In the genomic region with DNA sequence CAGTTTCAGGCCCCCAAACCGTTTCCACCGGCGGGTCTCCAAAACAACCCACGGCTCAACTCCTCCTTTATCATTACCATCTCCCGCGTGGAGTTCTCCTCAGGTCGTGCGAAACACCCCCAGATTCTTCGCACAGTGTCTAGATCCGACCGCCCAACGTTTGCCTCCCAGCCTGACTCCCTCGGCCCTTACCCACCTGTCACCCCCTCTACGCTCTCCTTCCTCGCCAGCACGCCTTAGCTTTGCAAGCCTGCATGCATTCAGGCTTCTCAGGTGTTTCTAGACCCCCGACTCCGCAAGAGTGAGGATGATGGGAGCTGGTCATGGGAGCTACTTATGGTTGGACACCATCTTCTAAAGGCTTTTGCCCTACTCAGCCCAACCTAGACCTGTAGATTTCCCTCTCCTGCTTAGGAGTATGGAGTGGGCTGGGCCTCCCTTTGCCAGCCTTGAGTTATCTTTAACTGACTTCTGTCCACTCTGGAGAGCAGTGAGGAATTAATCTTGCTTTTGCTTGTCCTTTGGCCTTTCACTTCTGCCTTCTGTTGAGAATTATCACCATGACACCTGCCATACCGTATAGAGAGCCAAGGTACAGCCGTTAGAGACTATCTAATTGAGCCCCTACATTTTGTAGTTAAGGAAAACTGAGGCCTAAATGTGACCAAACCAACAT, we compare ENCODE assay signal across 10 cellular contexts. TPM values are rescaled to one million over a fixed set of nuclear protein-coding genes. Genes with fewer than 3 reads are reported as not detected.
A peak's percentile ranks its signal among the peaks of the same experiment; 100 is the strongest.
DNase-seq lines count a peak whose midpoint lies in the region; ATAC-seq and TF ChIP-seq lines count a peak whose summit lies in the region.
"Had no signal": no experiment of that assay in that cellular context is flagged by ENCODE, and none has a peak within 500 bp of the region (broad histone marks: within the 10 kb centered on the region; RNA-seq: fewer than 3 reads in every experiment).

No MANE protein-coding gene starts in this region.

- no peaks in the 10 kb centered on the region for H3K27me3 Mint-ChIP-seq in CD8-positive, alpha-beta memory T cell
- H3K27me3 Mint-ChIP-seq in WTC11 (ENCODE audit: low read depth) = no peaks in the 10 kb centered on the region

- POLR2A ChIA-PET in CD8-positive, alpha-beta memory T cell (lab: Charles Lee) = interaction anchor here (0.6 to 4.2 kb wide), 5 partner anchors 10 to 343 kb away, joined by 3 to 66 read pairs (median 4); partner anchors contain the start of gene MED18
- POLR2A ChIA-PET in WTC11 (lab: Charles Lee) = interaction anchor here (1.3 to 1.6 kb wide), 2 partner anchors 22 to 133 kb away, joined by 4 to 12 read pairs; partner anchors contain the start of genes PHACTR4 and SESN2

- no peak for TF ChIP-seq CTCF in esophagus muscularis mucosa (IDR thresholded peaks at IDR 0.05)
- no peak for TF ChIP-seq CTCF in ovary (IDR thresholded peaks at IDR 0.05)
- no peak for TF ChIP-seq CTCF in WTC11 (IDR thresholded peaks at IDR 0.05)

- 16% methylated on average over 19 of the region's 20 CpGs for WGBS in esophagus muscularis mucosa
- WGBS in ovary, 3 donors = 8% methylated on average over 20 of the region's 20 CpGs

- H3K4me1 ChIP-seq in CD8-positive, alpha-beta memory T cell (ENCODE audit: insufficient read depth, low read length) = peaks cover 30% of the 10 kb centered on the region
- H3K4me1 ChIP-seq in NT2/D1 (ENCODE audit: insufficient read depth, insufficient read length) (no peaks in the 10 kb centered on the region), esophagus muscularis mucosa (peaks cover 18 to 36% (median 34%) of the 10 kb centered on the region in 4 donors), ovary (ENCODE audit: insufficient read depth) (peaks cover 7% of the 10 kb centered on the region)

- H3K36me3 ChIP-seq in CD8-positive, alpha-beta memory T cell (ENCODE audit: insufficient read depth, low read length) = peaks cover 8% of the 10 kb centered on the region
- H3K36me3 ChIP-seq in NT2/D1 (ENCODE audit: insufficient read depth, insufficient read length, low read length) (peaks cover 30% of the 10 kb centered on the region), esophagus muscularis mucosa (peaks cover 0 to 10% (median 0%) of the 10 kb centered on the region in 4 donors), ovary (no peaks in the 10 kb centered on the region)

- H3K36me3 Mint-ChIP-seq in CD8-positive, alpha-beta memory T cell = peaks cover 0 to 17% (median 2%) of the 10 kb centered on the region in 3 donors
- peaks cover 4% of the 10 kb centered on the region for H3K36me3 Mint-ChIP-seq in WTC11

- no peak for DNase-seq in CD8-positive, alpha-beta memory T cell
- no peak for DNase-seq in NT2/D1 (ENCODE audit: low read depth, low spot score)
- no peak for DNase-seq in esophagus muscularis mucosa (ENCODE audit: extremely low spot score)
- DNase-seq in ovary = no peak
- DNase-seq in WTC11 (ENCODE audit: low spot score) = no peak
- DNase-seq in NCI-H2196 treated with DMSO at 0.1 percent for 48 hours (lab: John Stamatoyannopoulos, UW; ENCODE audit: unreplicated experiment) = no peak
- no peak for DNase-seq in GDM1 (lab: John Stamatoyannopoulos, UW)
- no peak for DNase-seq in MV-4-11 (lab: John Stamatoyannopoulos, UW)
- DNase-seq: stimulated activated CD4-positive, alpha-beta T cell treated with anti-CD3 and anti-CD28 coated beads, Interleukin-4, amount 100 ng/mL, for 4 hours had no signal

- H3K27ac ChIP-seq in CD8-positive, alpha-beta memory T cell (ENCODE audit: low read depth, low read length) = peak overlapping the region; percentile 92
- H3K27ac ChIP-seq in esophagus muscularis mucosa (replicated peaks in 1 of 4) (peak overlapping the region; percentile 87 to 95 (median 88)), ovary (peak overlapping the region in 1 of 2 donors; percentile 30)

- H3K27ac Mint-ChIP-seq in CD8-positive, alpha-beta memory T cell = no peak overlapping the region
- no peak overlapping the region for H3K27ac Mint-ChIP-seq in WTC11
- H3K27ac Mint-ChIP-seq: brain had no signal

- TF ChIP-seq POLR2A in esophagus muscularis mucosa (IDR thresholded peaks at IDR 0.05; ENCODE audit: low read depth) (no peak), ovary (IDR thresholded peaks at IDR 0.05) (no peak)

- H3K4me3 Mint-ChIP-seq in CD8-positive, alpha-beta memory T cell = no peak overlapping the region
- no peak overlapping the region for H3K4me3 Mint-ChIP-seq in WTC11
- H3K4me3 Mint-ChIP-seq: brain had no signal

- H3K4me1 Mint-ChIP-seq in CD8-positive, alpha-beta memory T cell = peaks cover 15 to 30% (median 22%) of the 10 kb centered on the region in 3 donors
- H3K4me1 Mint-ChIP-seq in WTC11 = peaks cover 8% of the 10 kb centered on the region

- H3K27me3 ChIP-seq in CD8-positive, alpha-beta memory T cell (ENCODE audit: insufficient read depth, low read length, poor library complexity, severe bottlenecking) = no peaks in the 10 kb centered on the region
- H3K27me3 ChIP-seq in NT2/D1 (ENCODE audit: insufficient read depth, insufficient read length) (no peaks in the 10 kb centered on the region), esophagus muscularis mucosa (no peaks in the 10 kb centered on the region), ovary (no peaks in the 10 kb centered on the region)

- no peak for ATAC-seq in WTC11

- intact Hi-C loops in esophagus muscularis mucosa (cut with DNase I) (no loop called here), ovary (cut with DNase I) (no loop called here)

- H3K9ac ChIP-seq in NT2/D1 (ENCODE audit: insufficient read length, low read depth) = peak overlapping the region; percentile 100

- CTCF ChIA-PET in CD8-positive, alpha-beta memory T cell (lab: Charles Lee) = interaction anchor here (1.3 to 4.3 kb wide), 2 partner anchors 10 to 145 kb away, joined by 3 to 38 read pairs; no protein-coding TSS in a partner anchor
- CTCF ChIA-PET in WTC11 (lab: Charles Lee) = interaction anchor here (3.1 kb wide), 1 partner anchor 12 kb away, joined by 36 read pairs; no protein-coding TSS in a partner anchor

- H3K9me3 ChIP-seq in CD8-positive, alpha-beta memory T cell (ENCODE audit: low read length) = no peaks in the 10 kb centered on the region
- no peaks in the 10 kb centered on the region for H3K9me3 ChIP-seq in NT2/D1 (ENCODE audit: insufficient read depth, low read length)
- H3K9me3 ChIP-seq in esophagus muscularis mucosa = no peaks in the 10 kb centered on the region
- H3K9me3 ChIP-seq in ovary = no peaks in the 10 kb centered on the region

- H3K9me3 Mint-ChIP-seq in CD8-positive, alpha-beta memory T cell = no peaks in the 10 kb centered on the region
- no peaks in the 10 kb centered on the region for H3K9me3 Mint-ChIP-seq in WTC11

- peak overlapping the region; percentile 55 for H3K4me3 ChIP-seq in CD8-positive, alpha-beta memory T cell (ENCODE audit: low read length)
- H3K4me3 ChIP-seq in NT2/D1 (ENCODE audit: insufficient read length, low read depth) (peak overlapping the region; percentile 99), esophagus muscularis mucosa (peak overlapping the region; percentile 77 to 97 (median 92)), ovary (peak overlapping the region; percentile 98)

- TF ChIP-seq EP300 in esophagus muscularis mucosa (IDR thresholded peaks at IDR 0.05) = no peak
- no peak for TF ChIP-seq EP300 in ovary (IDR thresholded peaks at IDR 0.05)

TF ChIP-seq in WTC11, 78 proteins besides CTCF, POLR2A, EP300 and RAD21:
- TF ChIP-seq ZBTB21 (CRISPR knock-in tag; IDR thresholded peaks at IDR 0.05; ENCODE audit: borderline replicate concordance) (no peak), GTF2I (CRISPR knock-in tag; conservative IDR thresholded peaks at IDR 0.05) (no peak), ZNF416 (CRISPR knock-in tag; IDR thresholded peaks at IDR 0.05) (no peak), TCF7 (CRISPR knock-in tag; IDR thresholded peaks at IDR 0.05; ENCODE audit: low read depth) (no peak), ATF6 (CRISPR knock-in tag; IDR thresholded peaks at IDR 0.05) (no peak), SMAD3 (CRISPR knock-in tag; IDR thresholded peaks at IDR 0.05; ENCODE audit: borderline replicate concordance) (no peak), TEAD1 (CRISPR knock-in tag; IDR thresholded peaks at IDR 0.05) (no peak), ZNF138 (CRISPR knock-in tag; conservative IDR thresholded peaks at IDR 0.05) (no peak), SP1 (CRISPR knock-in tag; conservative IDR thresholded peaks at IDR 0.05) (no peak), RELA (CRISPR knock-in tag; IDR thresholded peaks at IDR 0.05; ENCODE audit: borderline replicate concordance) (no peak), MXD4 (CRISPR knock-in tag; IDR thresholded peaks at IDR 0.05; ENCODE audit: borderline replicate concordance) (no peak)

RNA-seq across cellular contexts. Expression of gene ATP5IF1, which starts 0.9 kb away (rescaled TPM):
- 100 to 1,000 TPM; 135 to 139 TPM for total RNA-seq in CD8-positive, alpha-beta memory T cell
- polyA plus RNA-seq in CD8-positive, alpha-beta memory T cell = 538 TPM
- total RNA-seq in esophagus muscularis mucosa (100 to 1,000 TPM; 125 to 174 (median 126) TPM), ovary (100 to 1,000 TPM in 3 of 7 donors, 10 to 100 TPM in 4; 87.2 to 221 (median 94.4) TPM), WTC11 (2021) (201 to 245 TPM (median 228 TPM) in 3 replicates)
- polyA plus RNA-seq in ovary = 100 to 1,000 TPM; 103 to 226 TPM

RNA-seq across cellular contexts. Expression of gene DNAJC8, which starts 4.0 kb away (rescaled TPM):
- total RNA-seq in CD8-positive, alpha-beta memory T cell = 100 to 1,000 TPM in 1 of 2 experiments, 10 to 100 TPM in 1; 98.4 to 104 TPM
- 172 TPM for polyA plus RNA-seq in CD8-positive, alpha-beta memory T cell
- 10 to 100 TPM; 60.9 to 83.0 (median 73.0) TPM for total RNA-seq in esophagus muscularis mucosa
- total RNA-seq in ovary = 10 to 100 TPM; 61.2 to 85.6 (median 77.7) TPM
- polyA plus RNA-seq in ovary = 100 to 1,000 TPM in 1 of 2 donors, 10 to 100 TPM in 1; 87.3 to 181 TPM
- 108 to 112 TPM (median 110 TPM) in 3 replicates for total RNA-seq in WTC11 (2021)

RNA-seq across cellular contexts. Expression of gene SESN2, which starts 22.5 kb away (rescaled TPM):
- total RNA-seq in CD8-positive, alpha-beta memory T cell = 10 to 100 TPM; 19.0 to 19.8 TPM
- 13.1 TPM for polyA plus RNA-seq in CD8-positive, alpha-beta memory T cell
- total RNA-seq in esophagus muscularis mucosa (10 to 100 TPM in 3 of 4 donors, 1 to 10 TPM in 1; 7.5 to 16.4 (median 11.9) TPM), ovary (10 to 100 TPM; 17.8 to 79.9 (median 29.1) TPM), WTC11 (2021) (22.3 to 38.1 TPM (median 23.3 TPM) in 3 replicates)
- 10 to 100 TPM in 1 of 2 donors, 1 to 10 TPM in 1; 7.4 to 15.2 TPM for polyA plus RNA-seq in ovary
